Comparison of ENCODE assay signal across 34 cellular contexts in genomic region chr15:91692596-91692995, GRCh38.
"Had no signal": no experiment of that assay in that cellular context is flagged by ENCODE, and none has a peak within 500 bp of the region (broad histone marks: within the 10 kb centered on the region; RNA-seq: fewer than 3 reads in every experiment).

No MANE protein-coding gene starts in this region.

- H3K9me3 ChIP-seq: MG63 had no signal

- H3K4me3 ChIP-seq: MG63 had no signal

- H3K27ac ChIP-seq: KMS-11 had no signal

- H3K9ac ChIP-seq: KMS-11 had no signal

- DNase-seq: Karpas-422, Kasumi-1, KG1, MG63, MM.1S, MV-4-11, NCI-H1048, NCI-H1092, NCI-H1092 treated with DMSO at 0.1 percent for 48 hours, NCI-H1105, NCI-H1105 treated with DMSO at 0.1 percent for 48 hours, NCI-H1417, NCI-H1417 treated with DMSO at 0.1 percent for 48 hours, NCI-H1436, NCI-H1436 treated with DMSO at 0.1 percent for 48 hours, NCI-H146, NCI-H1694, NCI-H1694 treated with DMSO at 0.1 percent for 48 hours, NCI-H187, NCI-H187 treated with DMSO at 0.1 percent for 48 hours, NCI-H1930, NCI-H2029, NCI-H2029 treated with DMSO at 0.1 percent for 48 hours, NCI-H2081 treated with DMSO at 0.1 percent for 48 hours, NCI-H2171, NCI-H2171 treated with DMSO at 0.1 percent for 48 hours, NCI-H2227 treated with DMSO at 0.1 percent for 48 hours, NCI-H226, NCI-H345, NCI-H446, NCI-H446 treated with DMSO at 0.1 percent for 48 hours, NCI-H510A, NCI-H510A treated with DMSO at 0.1 percent for 48 hours had no signal

- H3K36me3 ChIP-seq: MG63 had no signal
